In the genomic region with DNA sequence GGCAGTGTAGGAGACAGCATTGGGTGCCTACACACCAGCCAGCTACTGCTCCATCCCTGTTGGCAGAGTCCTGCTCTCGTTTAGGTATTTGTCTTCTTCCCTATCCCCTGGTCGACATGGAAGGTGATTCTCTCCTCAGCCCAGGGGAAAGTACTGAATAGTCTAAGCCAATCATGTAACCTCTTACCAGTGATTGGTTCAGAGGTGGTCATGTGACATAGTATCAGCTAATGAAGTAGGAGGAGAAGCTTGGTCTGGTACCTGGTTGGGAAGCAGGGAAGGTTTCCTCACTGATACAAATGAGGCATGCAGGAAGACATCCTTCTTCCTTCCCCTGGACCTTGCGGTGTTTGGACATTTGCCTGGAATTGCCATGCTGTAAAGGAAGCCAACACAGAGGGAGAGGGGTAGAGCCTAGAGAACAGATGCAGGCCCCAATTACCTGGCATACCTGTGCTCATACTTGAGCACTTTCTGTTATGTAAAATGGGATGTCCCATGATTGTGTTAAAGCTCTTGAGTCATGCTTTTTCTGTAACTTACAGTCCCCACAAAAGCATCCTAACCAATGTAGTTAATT, we compare ENCODE assay signal across 18 cellular contexts. TPM values are rescaled to one million over a fixed set of nuclear protein-coding genes. Genes with fewer than 3 reads are reported as not detected.
A peak's percentile ranks its signal among the peaks of the same experiment; 100 is the strongest.
DNase-seq lines count a peak whose midpoint lies in the region; ATAC-seq and TF ChIP-seq lines count a peak whose summit lies in the region.
"Had no signal": no experiment of that assay in that cellular context is flagged by ENCODE, and none has a peak within 500 bp of the region (broad histone marks: within the 10 kb centered on the region; RNA-seq: fewer than 3 reads in every experiment).

No MANE protein-coding gene starts in this region.

- TF ChIP-seq CTCF in WTC11 (IDR thresholded peaks at IDR 0.05), result no peak
- no peak for TF ChIP-seq CTCF in tibial nerve (IDR thresholded peaks at IDR 0.05)

- CTCF ChIA-PET in WTC11 (lab: Charles Lee), result interaction anchor here (1.1 kb wide), 1 partner anchor 34 kb away, joined by 3 read pairs; no protein-coding TSS in a partner anchor

- 0 out of 2 replicates have a peak, but pooled peaks cover 3% of the 10 kb centered on the region for H3K9me3 Mint-ChIP-seq in WTC11
- no peaks in the 10 kb centered on the region for H3K9me3 Mint-ChIP-seq in stimulated activated effector memory CD8-positive, alpha-beta T cell treated with anti-CD3 and anti-CD28 coated beads, Interleukin-12 subunit alpha, Interleukin-12 subunit beta, amount 100 ng/mL, for 72 hours
- H3K9me3 Mint-ChIP-seq: CD8-positive, alpha-beta T cell; GM23338; HFFc6 had no signal

- H3K4me3 ChIP-seq in tibial nerve, result no peak overlapping the region
- H3K4me3 ChIP-seq: GM23338, HAP-1 had no signal

- no peaks in the 10 kb centered on the region for H3K27me3 ChIP-seq in tibial nerve

- 78 to 88% methylated on average over 3 of the region's 3 CpGs for WGBS in tibial nerve, 2 donors

- no peaks in the 10 kb centered on the region for H3K9me3 ChIP-seq in tibial nerve
- H3K9me3 ChIP-seq: Caco-2, HAP-1 had no signal

- no peak for ATAC-seq in WTC11
- ATAC-seq in stimulated activated effector memory CD8-positive, alpha-beta T cell treated with anti-CD3 and anti-CD28 coated beads, Interleukin-12 subunit alpha, Interleukin-12 subunit beta, amount 100 ng/mL, for 72 hours, result no peak
- ATAC-seq: CD8-positive, alpha-beta T cell; GM23338 had no signal

- DNase-seq in WTC11 (ENCODE audit: low spot score) (no peak), cerebellar cortex (ENCODE audit: low spot score) (peak; percentile 72), islet precursor cell (peak; percentile 23), EL (no peak), dermis blood vessel endothelial cell (no peak), tibial nerve (ENCODE audit: low spot score in 2 of 2) (no peak)
- DNase-seq in stimulated activated effector memory CD8-positive, alpha-beta T cell treated with anti-CD3 and anti-CD28 coated beads, Interleukin-12 subunit alpha, Interleukin-12 subunit beta, amount 100 ng/mL, for 72 hours (ENCODE audit: low spot score in 2 of 2), result no peak
- DNase-seq in activated CD4-positive, CD25-positive, alpha-beta regulatory T cell (lab: John Stamatoyannopoulos, UW), result no peak
- DNase-seq: Caco-2; CD4-positive, CD25-positive, alpha-beta regulatory T cell; CD8-positive, alpha-beta T cell; DMS153; DND-41; GF-D8; HFFc6 had no signal

- no peak overlapping the region for H3K27ac Mint-ChIP-seq in WTC11
- peak overlapping the region; percentile 49 for H3K27ac Mint-ChIP-seq in stimulated activated effector memory CD8-positive, alpha-beta T cell treated with anti-CD3 and anti-CD28 coated beads, Interleukin-12 subunit alpha, Interleukin-12 subunit beta, amount 100 ng/mL, for 72 hours
- H3K27ac Mint-ChIP-seq: CD4-positive, CD25-positive, alpha-beta regulatory T cell; CD8-positive, alpha-beta T cell; GM23338; HFFc6 had no signal

- H3K4me3 Mint-ChIP-seq in WTC11, result no peak overlapping the region
- H3K4me3 Mint-ChIP-seq in stimulated activated effector memory CD8-positive, alpha-beta T cell treated with anti-CD3 and anti-CD28 coated beads, Interleukin-12 subunit alpha, Interleukin-12 subunit beta, amount 100 ng/mL, for 72 hours, result no peak overlapping the region
- H3K4me3 Mint-ChIP-seq: CD4-positive, CD25-positive, alpha-beta regulatory T cell; CD8-positive, alpha-beta T cell; GM23338; HFFc6 had no signal

- no peaks in the 10 kb centered on the region for H3K4me1 Mint-ChIP-seq in WTC11
- H3K4me1 Mint-ChIP-seq in stimulated activated effector memory CD8-positive, alpha-beta T cell treated with anti-CD3 and anti-CD28 coated beads, Interleukin-12 subunit alpha, Interleukin-12 subunit beta, amount 100 ng/mL, for 72 hours, result peaks cover 5% of the 10 kb centered on the region
- H3K4me1 Mint-ChIP-seq: GM23338 had no signal

- no peak for TF ChIP-seq EP300 in tibial nerve (IDR thresholded peaks at IDR 0.05)

- H3K27ac ChIP-seq in tibial nerve, result no peak overlapping the region

- H3K36me3 ChIP-seq in tibial nerve, result no peaks in the 10 kb centered on the region
- H3K36me3 ChIP-seq: HAP-1 had no signal

- no peaks in the 10 kb centered on the region for H3K36me3 Mint-ChIP-seq in WTC11
- no peaks in the 10 kb centered on the region for H3K36me3 Mint-ChIP-seq in stimulated activated effector memory CD8-positive, alpha-beta T cell treated with anti-CD3 and anti-CD28 coated beads, Interleukin-12 subunit alpha, Interleukin-12 subunit beta, amount 100 ng/mL, for 72 hours
- H3K36me3 Mint-ChIP-seq: CD4-positive, CD25-positive, alpha-beta regulatory T cell; CD8-positive, alpha-beta T cell had no signal

- TF ChIP-seq POLR2A in tibial nerve (IDR thresholded peaks at IDR 0.05), result no peak

- no peaks in the 10 kb centered on the region; the same call in 1 of the 2 replicates for H3K27me3 Mint-ChIP-seq in WTC11 (ENCODE audit: low read depth)
- H3K27me3 Mint-ChIP-seq: CD4-positive, CD25-positive, alpha-beta regulatory T cell had no signal

- no peaks in the 10 kb centered on the region for H3K4me1 ChIP-seq in tibial nerve
- H3K4me1 ChIP-seq: HAP-1 had no signal

- POLR2A ChIA-PET in WTC11 (lab: Charles Lee), result no interaction called here

TF ChIP-seq in WTC11, 78 proteins besides CTCF, POLR2A, EP300 and RAD21:
- peak; percentile 39 for TF ChIP-seq NFYB (CRISPR knock-in tag; conservative IDR thresholded peaks at IDR 0.05; ENCODE audit: low read depth)
- TF ChIP-seq, protein P1, sequence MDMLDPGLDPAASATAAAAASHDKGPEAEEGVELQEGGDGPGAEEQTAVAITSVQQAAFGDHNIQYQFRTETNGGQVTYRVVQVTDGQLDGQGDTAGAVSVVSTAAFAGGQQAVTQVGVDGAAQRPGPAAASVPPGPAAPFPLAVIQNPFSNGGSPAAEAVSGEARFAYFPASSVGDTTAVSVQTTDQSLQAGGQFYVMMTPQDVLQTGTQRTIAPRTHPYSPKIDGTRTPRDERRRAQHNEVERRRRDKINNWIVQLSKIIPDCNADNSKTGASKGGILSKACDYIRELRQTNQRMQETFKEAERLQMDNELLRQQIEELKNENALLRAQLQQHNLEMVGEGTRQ (CRISPR knock-in tag; IDR thresholded peaks at IDR 0.05), result no peak; the same call in 1 of the 2 replicates
TF ChIP-seq in WTC11: peak in this region for 1.

RNA-seq across cellular contexts. Expression of a gene that starts 32.7 kb away (rescaled TPM):
- total RNA-seq in WTC11 (2021) (2.7 to 2.8 TPM (median 2.7 TPM) in 3 replicates), dermis blood vessel endothelial cell (0.37 and 0.51 TPM in 2 replicates), tibial nerve (1 to 10 TPM in 2 of 4 donors, under 1 TPM in 2; 0.22 to 2.1 (median 1.3) TPM)
- total RNA-seq: A673 had no signal

Comparison
In these comparisons a context has a peak if more than half of its experiments do, and no peak if none do; other contexts are left out.
1. DNase-seq: peak in cerebellar cortex (single experiment) and islet precursor cell (single experiment); none in WTC11 (single experiment), stimulated activated effector memory CD8-positive, alpha-beta T cell treated with anti-CD3 and anti-CD28 coated beads, Interleukin-12 subunit alpha, Interleukin-12 subunit beta, amount 100 ng/mL, for 72 hours (0 of 2), activated CD4-positive, CD25-positive, alpha-beta regulatory T cell (0 of 4), EL (single experiment), dermis blood vessel endothelial cell (single experiment) and tibial nerve (0 of 2).